18 cellular contexts compared by ENCODE assay signal in genomic region chr19:28299649-28300048, GRCh38.
"Had no signal": no experiment of that assay in that cellular context is flagged by ENCODE, and none has a peak within 500 bp of the region (broad histone marks: within the 10 kb centered on the region; RNA-seq: fewer than 3 reads in every experiment).

No MANE protein-coding gene starts in this region.

- ATAC-seq: foreskin keratinocyte; naive thymus-derived CD4-positive, alpha-beta T cell; psoas muscle; stimulated activated naive B cell treated with anti-CD40 and anti-IgM and Interleukin-4, amounts not matched to agents 10 μg/mL and 1 μg/mL and 100 μg/mL, for 72 hours; stimulated activated naive CD8-positive, alpha-beta T cell treated with anti-CD3 and anti-CD28 coated beads, Interleukin-15, amount 100 ng/mL, for 72 hours had no signal

- H3K27me3 Mint-ChIP-seq: naive thymus-derived CD4-positive, alpha-beta T cell; stimulated activated naive B cell treated with anti-CD40 and anti-IgM and Interleukin-4, amounts not matched to agents 10 μg/mL and 1 μg/mL and 100 μg/mL, for 72 hours; stimulated activated naive CD8-positive, alpha-beta T cell treated with anti-CD3 and anti-CD28 coated beads, Interleukin-15, amount 100 ng/mL, for 72 hours had no signal

- H3K4me3 ChIP-seq: coronary artery, psoas muscle, right lobe of liver, testis, tibial nerve had no signal

- H3K9me3 ChIP-seq: neutrophil, right lobe of liver, testis, tibial nerve had no signal

- H3K4me3 Mint-ChIP-seq: endodermal cell; naive thymus-derived CD4-positive, alpha-beta T cell; nephron progenitor cell; stimulated activated naive B cell treated with anti-CD40 and anti-IgM and Interleukin-4, amounts not matched to agents 10 μg/mL and 1 μg/mL and 100 μg/mL, for 72 hours; stimulated activated naive CD8-positive, alpha-beta T cell treated with anti-CD3 and anti-CD28 coated beads, Interleukin-15, amount 100 ng/mL, for 72 hours had no signal

- H3K9me3 Mint-ChIP-seq: nephron progenitor cell; stimulated activated naive CD8-positive, alpha-beta T cell treated with anti-CD3 and anti-CD28 coated beads, Interleukin-15, amount 100 ng/mL, for 72 hours had no signal

- H3K27ac ChIP-seq: coronary artery, foreskin keratinocyte, neutrophil, psoas muscle, right lobe of liver, testis, tibial nerve had no signal

- H3K27ac Mint-ChIP-seq: endodermal cell; naive thymus-derived CD4-positive, alpha-beta T cell; nephron progenitor cell; stimulated activated naive B cell treated with anti-CD40 and anti-IgM and Interleukin-4, amounts not matched to agents 10 μg/mL and 1 μg/mL and 100 μg/mL, for 72 hours; stimulated activated naive CD8-positive, alpha-beta T cell treated with anti-CD3 and anti-CD28 coated beads, Interleukin-15, amount 100 ng/mL, for 72 hours had no signal

- H3K4me1 ChIP-seq: foreskin keratinocyte, psoas muscle, right lobe of liver, testis, tibial nerve had no signal

- FAIRE-seq: endothelial cell of umbilical vein had no signal

- DNase-seq: effector CD4-positive, alpha-beta T cell; endodermal cell; erythroblast; foreskin keratinocyte; mesendoderm; naive thymus-derived CD4-positive, alpha-beta T cell; nephron progenitor cell; psoas muscle; retina; right lobe of liver; stimulated activated CD4-positive, alpha-beta T cell treated with anti-CD3 and anti-CD28 coated beads, Interleukin-4, amount 100 ng/mL, for 24 hours; stimulated activated naive B cell treated with anti-CD40 and anti-IgM and Interleukin-4, amounts not matched to agents 10 μg/mL and 1 μg/mL and 100 μg/mL, for 72 hours; stimulated activated naive CD8-positive, alpha-beta T cell treated with anti-CD3 and anti-CD28 coated beads, Interleukin-15, amount 100 ng/mL, for 72 hours; testis had no signal

- H3K4me1 Mint-ChIP-seq: naive thymus-derived CD4-positive, alpha-beta T cell; nephron progenitor cell; stimulated activated naive B cell treated with anti-CD40 and anti-IgM and Interleukin-4, amounts not matched to agents 10 μg/mL and 1 μg/mL and 100 μg/mL, for 72 hours; stimulated activated naive CD8-positive, alpha-beta T cell treated with anti-CD3 and anti-CD28 coated beads, Interleukin-15, amount 100 ng/mL, for 72 hours had no signal

- H3K36me3 Mint-ChIP-seq: naive thymus-derived CD4-positive, alpha-beta T cell; stimulated activated naive B cell treated with anti-CD40 and anti-IgM and Interleukin-4, amounts not matched to agents 10 μg/mL and 1 μg/mL and 100 μg/mL, for 72 hours had no signal

- H3K27me3 ChIP-seq: foreskin keratinocyte, neutrophil, right lobe of liver, testis, tibial nerve had no signal

- H3K36me3 ChIP-seq: neutrophil, right lobe of liver, tibial nerve had no signal
